Comparison of ENCODE assay signal across 1 cellular context in genomic region chr9:114367823-114368609, GRCh38.
TF ChIP-seq lines count a peak whose summit lies in the region.

No MANE protein-coding gene starts in this region.

TF ChIP-seq in H1, 55 proteins besides CTCF, POLR2A, EP300 and RAD21:
- TF ChIP-seq RFX5 (IDR thresholded peaks at IDR 0.05; ENCODE audit: borderline replicate concordance, low read depth, low read length) (no peak), SP1 (IDR thresholded peaks at IDR 0.05; ENCODE audit: low read depth, low read length) (no peak), TBP (IDR thresholded peaks at IDR 0.05; ENCODE audit: low read depth, low read length) (no peak), TAF7 (optimal IDR thresholded peaks at IDR 0.05; ENCODE audit: borderline replicate concordance, low read depth, low read length) (no peak), USF2 (IDR thresholded peaks at IDR 0.05; ENCODE audit: low read length) (no peak), SIX5 (IDR thresholded peaks at IDR 0.05; ENCODE audit: low read depth, low read length) (no peak), CEBPB (IDR thresholded peaks at IDR 0.05; ENCODE audit: low read depth, low read length) (no peak), RBBP5 (IDR thresholded peaks at IDR 0.05; ENCODE audit: borderline replicate concordance, low read depth, low read length) (no peak)
